ENCODE assay signal across 22 cellular contexts in genomic region chr11:26021026-26021425, GRCh38.
"Had no signal": no experiment of that assay in that cellular context is flagged by ENCODE, and none has a peak within 500 bp of the region (broad histone marks: within the 10 kb centered on the region; RNA-seq: fewer than 3 reads in every experiment).

No MANE protein-coding gene starts in this region.

- ATAC-seq: effector memory CD8-positive, alpha-beta T cell; gastrocnemius medialis; left cardiac atrium; left lung; naive thymus-derived CD8-positive, alpha-beta T cell; psoas muscle; right lobe of liver; stimulated activated naive B cell treated with anti-CD40 and anti-IgM and Interleukin-4, amounts not matched to agents 10 μg/mL and 1 μg/mL and 100 μg/mL, for 72 hours had no signal

- H3K36me3 ChIP-seq: gastrocnemius medialis, left lung, ovary, right lobe of liver, thoracic aorta, tibial nerve, upper lobe of left lung had no signal

- H3K27ac Mint-ChIP-seq: effector memory CD8-positive, alpha-beta T cell; naive thymus-derived CD8-positive, alpha-beta T cell; nephron progenitor cell; stimulated activated naive B cell treated with anti-CD40 and anti-IgM and Interleukin-4, amounts not matched to agents 10 μg/mL and 1 μg/mL and 100 μg/mL, for 72 hours; stimulated activated naive CD8-positive, alpha-beta T cell treated with anti-CD3 and anti-CD28 coated beads, Interleukin-15, Interleukin-2, amounts not matched to agents 100 ng/mL and 50 ng/mL, for 24 hours had no signal

- H3K27ac ChIP-seq: gastrocnemius medialis, left lung, ovary, psoas muscle, right lobe of liver, thoracic aorta, tibial nerve, upper lobe of left lung had no signal

- H3K4me1 Mint-ChIP-seq: naive thymus-derived CD8-positive, alpha-beta T cell; nephron progenitor cell had no signal

- H3K4me1 ChIP-seq: gastrocnemius medialis, left lung, psoas muscle, right lobe of liver, tibial nerve had no signal

- H3K36me3 Mint-ChIP-seq: naive thymus-derived CD8-positive, alpha-beta T cell; stimulated activated naive B cell treated with anti-CD40 and anti-IgM and Interleukin-4, amounts not matched to agents 10 μg/mL and 1 μg/mL and 100 μg/mL, for 72 hours had no signal

- DNase-seq: cortex of kidney; effector memory CD8-positive, alpha-beta T cell; gastrocnemius medialis; head of caudate nucleus; kidney; left cardiac atrium; left lung; naive thymus-derived CD8-positive, alpha-beta T cell; nephron progenitor cell; occipital lobe; ovary; posterior cingulate gyrus; psoas muscle; right lobe of liver; small intestine; stimulated activated CD4-positive, alpha-beta T cell treated with anti-CD3 and anti-CD28 coated beads, Interleukin-15, amount 100 ng/mL, for 24 hours; stimulated activated CD4-positive, alpha-beta T cell treated with anti-CD3 and anti-CD28 coated beads, Interleukin-2, amount 100 ng/mL, for 48 hours; stimulated activated naive B cell treated with anti-CD40 and anti-IgM and Interleukin-4, amounts not matched to agents 10 μg/mL and 1 μg/mL and 100 μg/mL, for 72 hours; upper lobe of left lung had no signal

- H3K4me3 ChIP-seq: gastrocnemius medialis, left lung, ovary, psoas muscle, right lobe of liver, thoracic aorta, tibial nerve, upper lobe of left lung had no signal

- H3K27me3 ChIP-seq: gastrocnemius medialis, left lung, ovary, right lobe of liver, tibial nerve, upper lobe of left lung had no signal

- H3K9me3 Mint-ChIP-seq: nephron progenitor cell; stimulated activated naive B cell treated with anti-CD40 and anti-IgM and Interleukin-4, amounts not matched to agents 10 μg/mL and 1 μg/mL and 100 μg/mL, for 72 hours; stimulated activated naive CD8-positive, alpha-beta T cell treated with anti-CD3 and anti-CD28 coated beads, Interleukin-15, Interleukin-2, amounts not matched to agents 100 ng/mL and 50 ng/mL, for 24 hours had no signal

- H3K27me3 Mint-ChIP-seq: effector memory CD8-positive, alpha-beta T cell; naive thymus-derived CD8-positive, alpha-beta T cell; stimulated activated naive B cell treated with anti-CD40 and anti-IgM and Interleukin-4, amounts not matched to agents 10 μg/mL and 1 μg/mL and 100 μg/mL, for 72 hours; stimulated activated naive CD8-positive, alpha-beta T cell treated with anti-CD3 and anti-CD28 coated beads, Interleukin-15, Interleukin-2, amounts not matched to agents 100 ng/mL and 50 ng/mL, for 24 hours had no signal

- H3K9me3 ChIP-seq: gastrocnemius medialis, left lung, ovary, psoas muscle, right lobe of liver, thoracic aorta, tibial nerve, upper lobe of left lung had no signal

- H3K4me3 Mint-ChIP-seq: effector memory CD8-positive, alpha-beta T cell; naive thymus-derived CD8-positive, alpha-beta T cell; nephron progenitor cell; stimulated activated naive B cell treated with anti-CD40 and anti-IgM and Interleukin-4, amounts not matched to agents 10 μg/mL and 1 μg/mL and 100 μg/mL, for 72 hours; stimulated activated naive CD8-positive, alpha-beta T cell treated with anti-CD3 and anti-CD28 coated beads, Interleukin-15, Interleukin-2, amounts not matched to agents 100 ng/mL and 50 ng/mL, for 24 hours had no signal
